ENCODE assay signal across 11 cellular contexts in the genomic region with DNA sequence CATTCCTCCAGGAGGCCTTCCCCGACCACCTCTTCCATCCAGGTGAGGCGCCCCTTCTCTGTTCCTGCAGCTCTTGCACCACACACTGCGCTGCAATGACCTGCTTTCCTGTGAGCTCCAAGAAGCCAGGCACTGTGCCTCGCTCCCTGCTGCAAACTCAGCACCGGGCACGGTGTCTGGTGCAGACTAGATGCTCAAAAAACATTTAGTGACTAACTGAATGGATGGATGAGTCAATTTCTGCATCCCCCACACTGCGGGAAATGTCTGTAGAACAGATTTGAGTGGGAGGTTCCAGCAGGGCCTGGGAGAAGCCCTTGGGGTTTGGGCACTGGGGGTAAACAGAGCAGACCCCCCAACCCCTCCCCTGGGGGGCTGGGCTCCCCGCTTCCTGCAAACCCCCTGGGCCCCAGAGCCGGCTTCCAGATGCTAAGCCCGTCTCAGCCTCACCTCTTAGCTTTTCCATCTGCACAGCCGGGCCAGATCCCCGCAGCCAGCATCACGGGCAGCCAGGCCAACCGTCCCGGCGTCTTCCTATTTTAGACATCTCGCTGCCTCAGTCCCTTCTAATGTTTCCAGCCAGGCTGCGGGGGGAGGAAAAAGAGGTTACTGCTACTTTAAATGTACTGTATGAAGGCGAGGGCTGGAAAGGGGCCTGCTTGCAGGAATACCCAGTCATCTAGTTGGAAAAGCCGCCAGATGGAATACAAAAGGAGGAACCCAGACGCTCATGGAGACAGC.
DNase-seq lines count a peak whose midpoint lies in the region; ATAC-seq lines count a peak whose summit lies in the region.
"Had no signal": no experiment of that assay in that cellular context is flagged by ENCODE, and none has a peak within 500 bp of the region (broad histone marks: within the 10 kb centered on the region; RNA-seq: fewer than 3 reads in every experiment).

No MANE protein-coding gene starts in this region.

- CTCF ChIA-PET in activated CD4-positive, alpha-beta memory T cell treated with anti-CD3 and anti-CD28 coated beads for 36 hours (lab: Charles Lee), result no interaction called here

- ATAC-seq in left cardiac atrium (peak; percentile 35 to 55), sciatic nerve (peak; percentile 23)
- ATAC-seq: activated T-cell treated with anti-CD3 and anti-CD28 coated beads, Interleukin-2, amount 50 U/mL, for 72 hours had no signal

- H3K36me3 Mint-ChIP-seq in activated CD4-positive, alpha-beta memory T cell treated with anti-CD3 and anti-CD28 coated beads for 36 hours, result no peaks in the 10 kb centered on the region

- peaks cover 4% of the 10 kb centered on the region for H3K27me3 Mint-ChIP-seq in activated CD4-positive, alpha-beta memory T cell treated with anti-CD3 and anti-CD28 coated beads for 36 hours

- no peaks in the 10 kb centered on the region for H3K4me1 Mint-ChIP-seq in activated CD4-positive, alpha-beta memory T cell treated with anti-CD3 and anti-CD28 coated beads for 36 hours (ENCODE audit: low read depth)

- intact Hi-C loops in left cardiac atrium (cut with DNase I), result no loop called here
- intact Hi-C loops in sciatic nerve (cut with DNase I), result no loop called here
- intact Hi-C loops in activated CD4-positive, alpha-beta memory T cell treated with anti-CD3 and anti-CD28 coated beads for 36 hours (cut with micrococcal nuclease), result no loop called here

- no peak overlapping the region for H3K27ac Mint-ChIP-seq in activated CD4-positive, alpha-beta memory T cell treated with anti-CD3 and anti-CD28 coated beads for 36 hours
- H3K27ac Mint-ChIP-seq: activated T-cell treated with anti-CD3 and anti-CD28 coated beads, Interleukin-2, amount 50 U/mL, for 72 hours had no signal

- peak; percentile 83 for DNase-seq in ELR (ENCODE audit: low read depth)
- DNase-seq in astrocyte of the hippocampus (ENCODE audit: low read depth, low spot score), result peak; percentile 36
- DNase-seq in left cardiac atrium, result peak; percentile 56
- no peak for DNase-seq in sciatic nerve (ENCODE audit: low spot score)
- DNase-seq in T-helper 9 cell, result no peak
- no peak for DNase-seq in COLO668 (lab: John Stamatoyannopoulos, UW; ENCODE audit: unreplicated experiment)
- DNase-seq in activated CD4-positive, alpha-beta memory T cell treated with anti-CD3 and anti-CD28 coated beads for 36 hours, result no peak
- no peak for DNase-seq in DMS79 (lab: John Stamatoyannopoulos, UW)
- DNase-seq: activated T-cell treated with anti-CD3 and anti-CD28 coated beads, Interleukin-2, amount 50 U/mL, for 72 hours; NCI-H1048; SJCRH30 had no signal

- POLR2A ChIA-PET in activated CD4-positive, alpha-beta memory T cell treated with anti-CD3 and anti-CD28 coated beads for 36 hours (lab: Charles Lee), result no interaction called here

- no peaks in the 10 kb centered on the region for H3K9me3 Mint-ChIP-seq in activated CD4-positive, alpha-beta memory T cell treated with anti-CD3 and anti-CD28 coated beads for 36 hours
- H3K9me3 Mint-ChIP-seq: activated T-cell treated with anti-CD3 and anti-CD28 coated beads, Interleukin-2, amount 50 U/mL, for 72 hours had no signal

- no peak overlapping the region for H3K4me3 Mint-ChIP-seq in activated CD4-positive, alpha-beta memory T cell treated with anti-CD3 and anti-CD28 coated beads for 36 hours
- H3K4me3 Mint-ChIP-seq: activated T-cell treated with anti-CD3 and anti-CD28 coated beads, Interleukin-2, amount 50 U/mL, for 72 hours had no signal

Comparison
In these comparisons a context has a peak if more than half of its experiments do, and no peak if none do; other contexts are left out.
1. DNase-seq: peak in ELR (single experiment), astrocyte of the hippocampus (single experiment) and left cardiac atrium (single experiment); none in sciatic nerve (single experiment), T-helper 9 cell (single experiment), COLO668 (single experiment), activated CD4-positive, alpha-beta memory T cell treated with anti-CD3 and anti-CD28 coated beads for 36 hours (single experiment) and DMS79 (single experiment).